25 cellular contexts compared by ENCODE assay signal in genomic region chr16:17440131-17440530, GRCh38. TPM values are rescaled to one million over a fixed set of nuclear protein-coding genes. Genes with fewer than 3 reads are reported as not detected.
DNase-seq lines count a peak whose midpoint lies in the region; ATAC-seq and TF ChIP-seq lines count a peak whose summit lies in the region.
"Had no signal": no experiment of that assay in that cellular context is flagged by ENCODE, and none has a peak within 500 bp of the region (broad histone marks: within the 10 kb centered on the region; RNA-seq: fewer than 3 reads in every experiment).

No MANE protein-coding gene starts in this region.

- no peak for TF ChIP-seq CTCF in CD4-positive, alpha-beta T cell (IDR thresholded peaks at IDR 0.05)
- TF ChIP-seq CTCF in GM10248 (IDR thresholded peaks at IDR 0.05; ENCODE audit: control extremely low read depth, extremely low read depth, low read depth, missing control alignments) (no peak), SU-DHL-6 (IDR thresholded peaks at IDR 0.05; ENCODE audit: insufficient read depth, low read length, poor library complexity, severe bottlenecking) (no peak)

- H3K27ac Mint-ChIP-seq in CD4-positive, alpha-beta T cell = peak overlapping the region; percentile 79
- H3K27ac Mint-ChIP-seq in naive thymus-derived CD4-positive, alpha-beta T cell = peak overlapping the region; percentile 2 to 84 (median 54)
- peak overlapping the region in 1 of 2 donors; percentile 75 for H3K27ac Mint-ChIP-seq in effector memory CD8-positive, alpha-beta T cell
- H3K27ac Mint-ChIP-seq: endodermal cell, progenitor cell of endocrine pancreas had no signal

- H3K36me3 Mint-ChIP-seq in CD4-positive, alpha-beta T cell (ENCODE audit: low read depth) = peaks cover 10% of the 10 kb centered on the region
- H3K36me3 Mint-ChIP-seq in naive thymus-derived CD4-positive, alpha-beta T cell = peaks cover 5 to 70% (median 14%) of the 10 kb centered on the region in 5 donors
- peaks cover 8% of the 10 kb centered on the region for H3K36me3 Mint-ChIP-seq in effector memory CD8-positive, alpha-beta T cell (ENCODE audit: insufficient read depth)

- no peak overlapping the region for H3K9ac ChIP-seq in SU-DHL-6 (ENCODE audit: low read length)

- DNase-seq in CD4-positive, alpha-beta T cell = no peak
- DNase-seq in GM10248 (ENCODE audit: extremely low spot score) = peak; percentile 40
- no peak for DNase-seq in naive thymus-derived CD4-positive, alpha-beta T cell
- DNase-seq in COLO668 (lab: John Stamatoyannopoulos, UW; ENCODE audit: unreplicated experiment) = no peak
- no peak for DNase-seq in effector memory CD8-positive, alpha-beta T cell
- no peak for DNase-seq in NCI-H748 treated with DMSO at 0.1 percent for 48 hours (lab: John Stamatoyannopoulos, UW)
- DNase-seq: EL; endodermal cell; foreskin keratinocyte; H7; hippocampal formation; left colon; mammary epithelial cell; NCI-H1694; NCI-H2171; NCI-H524; Peyer's patch; right lobe of liver; SHP77 treated with DMSO at 0.1 percent for 48 hours; stimulated activated CD4-positive, alpha-beta T cell treated with anti-CD3 and anti-CD28 coated beads, Interleukin-4, amount 100 ng/mL, for 1 hour; testis had no signal

- peaks cover 25 to 26% of the 10 kb centered on the region in 2 donors for H3K4me1 ChIP-seq in naive thymus-derived CD4-positive, alpha-beta T cell (ENCODE audit: control insufficient read depth in 2 of 2, insufficient read depth in 2 of 2, low read length in 2 of 2)
- H3K4me1 ChIP-seq: foreskin keratinocyte, right lobe of liver, testis had no signal

- H3K9me2 ChIP-seq in SU-DHL-6 (replicated peaks; ENCODE audit: insufficient read depth, low read length) = no peaks in the 10 kb centered on the region

- POLR2A ChIA-PET in CD4-positive, alpha-beta T cell (lab: Charles Lee) = interaction anchor here (0.9 kb wide), 1 partner anchor 80 kb away, joined by 3 read pairs; no protein-coding TSS in a partner anchor
- POLR2A ChIA-PET in GM10248 (lab: Yijun Ruan, JAX) = no interaction called here
- POLR2A ChIA-PET in naive thymus-derived CD4-positive, alpha-beta T cell (lab: Charles Lee) = no interaction called here

- CTCF ChIA-PET in CD4-positive, alpha-beta T cell (lab: Charles Lee) = interaction anchor here (1.0 kb wide), 1 partner anchor 28 kb away, joined by 3 read pairs; no protein-coding TSS in a partner anchor
- CTCF ChIA-PET in GM10248 (lab: Yijun Ruan, JAX) = interaction anchor here (0.7 to 1.5 kb wide), 2 partner anchors 10 to 27 kb away, joined by 4 to 5 read pairs; no protein-coding TSS in a partner anchor
- CTCF ChIA-PET in naive thymus-derived CD4-positive, alpha-beta T cell (lab: Charles Lee) = interaction anchor here (0.6 kb wide), 1 partner anchor 69 kb away, joined by 3 read pairs; no protein-coding TSS in a partner anchor

- H3K27ac ChIP-seq in CD4-positive, alpha-beta T cell (ENCODE audit: low read depth, low read length) = no peak overlapping the region
- peak overlapping the region; percentile 44 for H3K27ac ChIP-seq in SU-DHL-6 (ENCODE audit: low read depth, low read length)
- no peak overlapping the region for H3K27ac ChIP-seq in naive thymus-derived CD4-positive, alpha-beta T cell (ENCODE audit: low read depth, low read length)
- H3K27ac ChIP-seq: esophagus muscularis mucosa, foreskin keratinocyte, Peyer's patch, right lobe of liver, testis had no signal

- ATAC-seq in CD4-positive, alpha-beta T cell (ENCODE audit: poor library complexity) = no peak
- no peak for ATAC-seq in naive thymus-derived CD4-positive, alpha-beta T cell
- ATAC-seq in effector memory CD8-positive, alpha-beta T cell (replicated peaks) = no peak
- ATAC-seq: foreskin keratinocyte, left colon had no signal

- no peak overlapping the region for H3K4me3 ChIP-seq in SU-DHL-6 (ENCODE audit: insufficient read depth, low read length, poor library complexity, severe bottlenecking)
- peak overlapping the region; percentile 22 for H3K4me3 ChIP-seq in naive thymus-derived CD4-positive, alpha-beta T cell (ENCODE audit: low read length)
- H3K4me3 ChIP-seq: esophagus muscularis mucosa, Peyer's patch, right lobe of liver, testis had no signal

- H3K4me2 ChIP-seq in SU-DHL-6 (ENCODE audit: low read depth, low read length, poor library complexity, severe bottlenecking) = peak overlapping the region; percentile 35

- H2AFZ ChIP-seq in SU-DHL-6 (ENCODE audit: low read depth, low read length, severe bottlenecking) = no peak overlapping the region

- peak overlapping the region; percentile 17 for H3K4me3 Mint-ChIP-seq in CD4-positive, alpha-beta T cell
- H3K4me3 Mint-ChIP-seq in naive thymus-derived CD4-positive, alpha-beta T cell = peak overlapping the region in 6 of 10 donors; percentile 17 to 71 (median 62)
- H3K4me3 Mint-ChIP-seq in effector memory CD8-positive, alpha-beta T cell = peak overlapping the region in 1 of 2 donors; percentile 65
- H3K4me3 Mint-ChIP-seq: endodermal cell had no signal

- H3K27me3 ChIP-seq in CD4-positive, alpha-beta T cell (ENCODE audit: control insufficient read depth, insufficient read depth, low read length) = no peaks in the 10 kb centered on the region
- H3K27me3 ChIP-seq in SU-DHL-6 (ENCODE audit: low read length) = no peaks in the 10 kb centered on the region
- H3K27me3 ChIP-seq in naive thymus-derived CD4-positive, alpha-beta T cell (ENCODE audit: control insufficient read depth in 2 of 2, insufficient read depth in 2 of 2, low read length in 2 of 2) = no peaks in the 10 kb centered on the region
- H3K27me3 ChIP-seq: esophagus muscularis mucosa, foreskin keratinocyte, Peyer's patch, right lobe of liver, testis had no signal

- H3K4me1 Mint-ChIP-seq in CD4-positive, alpha-beta T cell (ENCODE audit: low read depth) = peaks cover 61% of the 10 kb centered on the region
- peaks cover 27 to 64% (median 53%) of the 10 kb centered on the region in 7 donors for H3K4me1 Mint-ChIP-seq in naive thymus-derived CD4-positive, alpha-beta T cell
- H3K4me1 Mint-ChIP-seq in effector memory CD8-positive, alpha-beta T cell (ENCODE audit: low read depth in 2 of 2) = peaks cover 37 to 54% of the 10 kb centered on the region in 2 donors

- H3K79me2 ChIP-seq in SU-DHL-6 (ENCODE audit: insufficient read depth, low read length) = peaks cover 32% of the 10 kb centered on the region; the same call in 1 of the 2 replicates

- H3K9me3 ChIP-seq in CD4-positive, alpha-beta T cell (ENCODE audit: control insufficient read depth, low read length) = no peaks in the 10 kb centered on the region
- H3K9me3 ChIP-seq in SU-DHL-6 (ENCODE audit: insufficient read depth, low read length) = no peaks in the 10 kb centered on the region
- no peaks in the 10 kb centered on the region for H3K9me3 ChIP-seq in naive thymus-derived CD4-positive, alpha-beta T cell (ENCODE audit: control insufficient read depth in 2 of 3, low read length in 3 of 3)
- H3K9me3 ChIP-seq: esophagus muscularis mucosa, Peyer's patch, right lobe of liver, testis had no signal

- H3K9me3 Mint-ChIP-seq in CD4-positive, alpha-beta T cell = no peaks in the 10 kb centered on the region
- peaks cover 0 to 5% (median 0%) of the 10 kb centered on the region in 11 donors for H3K9me3 Mint-ChIP-seq in naive thymus-derived CD4-positive, alpha-beta T cell
- H3K9me3 Mint-ChIP-seq in effector memory CD8-positive, alpha-beta T cell = no peaks in the 10 kb centered on the region
- H3K9me3 Mint-ChIP-seq: CD4-positive, CD25-positive, alpha-beta regulatory T cell had no signal

- H4K20me1 ChIP-seq in SU-DHL-6 (ENCODE audit: low read depth, low read length) = no peaks in the 10 kb centered on the region

- H3F3A ChIP-seq in SU-DHL-6 (ENCODE audit: insufficient read depth) = peaks cover 14% of the 10 kb centered on the region

- H3K36me3 ChIP-seq in SU-DHL-6 (ENCODE audit: low read length) = no peaks in the 10 kb centered on the region; the same call in 1 of the 2 replicates
- H3K36me3 ChIP-seq in naive thymus-derived CD4-positive, alpha-beta T cell (ENCODE audit: control insufficient read depth in 2 of 3, insufficient read depth in 3 of 3, low read length in 3 of 3) = no peaks in the 10 kb centered on the region
- H3K36me3 ChIP-seq: Peyer's patch, right lobe of liver had no signal

- intact Hi-C loops in CD4-positive, alpha-beta T cell (cut with DNase I, micrococcal nuclease) = no loop called here
- intact Hi-C loops in naive thymus-derived CD4-positive, alpha-beta T cell (cut with micrococcal nuclease) = no loop called here

- H3K27me3 Mint-ChIP-seq in CD4-positive, alpha-beta T cell = no peaks in the 10 kb centered on the region
- H3K27me3 Mint-ChIP-seq in naive thymus-derived CD4-positive, alpha-beta T cell = no peaks in the 10 kb centered on the region
- no peaks in the 10 kb centered on the region for H3K27me3 Mint-ChIP-seq in effector memory CD8-positive, alpha-beta T cell
- H3K27me3 Mint-ChIP-seq: CD4-positive, CD25-positive, alpha-beta regulatory T cell; progenitor cell of endocrine pancreas had no signal

RNA-seq across cellular contexts. Expression of gene XYLT1, which starts 30.6 kb away (rescaled TPM):
- total RNA-seq in CD4-positive, alpha-beta T cell = 10 to 100 TPM; 26.0 to 27.1 TPM
- total RNA-seq in naive thymus-derived CD4-positive, alpha-beta T cell = 10 to 100 TPM; 29.6 to 50.4 (median 48.6) TPM
- 1 to 10 TPM; 1.9 to 2.0 TPM for polyA plus RNA-seq in naive thymus-derived CD4-positive, alpha-beta T cell
